Comparison of ENCODE assay signal across 24 cellular contexts in genomic region chr4:94722748-94723147, GRCh38. TPM values are rescaled to one million over a fixed set of nuclear protein-coding genes. Genes with fewer than 3 reads are reported as not detected.
DNase-seq lines count a peak whose midpoint lies in the region; ATAC-seq and TF ChIP-seq lines count a peak whose summit lies in the region.
"Had no signal": no experiment of that assay in that cellular context is flagged by ENCODE, and none has a peak within 500 bp of the region (broad histone marks: within the 10 kb centered on the region; RNA-seq: fewer than 3 reads in every experiment).

No MANE protein-coding gene starts in this region.

- POLR2A ChIA-PET in OCI-LY7 (lab: Charles Lee): interaction anchor here (0.5 kb wide), 1 partner anchor 10 kb away, joined by 3 read pairs; no protein-coding TSS in a partner anchor

- CTCF ChIA-PET in OCI-LY7 (lab: Charles Lee; ENCODE audit: unreplicated experiment): no interaction called here

- no peak overlapping the region for H3K9ac ChIP-seq in KMS-11
- no peak overlapping the region for H3K9ac ChIP-seq in smooth muscle cell (ENCODE audit: low read depth)

- intact Hi-C loops in OCI-LY7 (cut with micrococcal nuclease; ENCODE audit: unreplicated experiment): no loop called here
- intact Hi-C loops in left lung (cut with DNase I): no loop called here

- TF ChIP-seq CTCF in KMS-11 (conservative IDR thresholded peaks at IDR 0.05; ENCODE audit: low read depth, low read length): no peak
- TF ChIP-seq CTCF in OCI-LY7 (conservative IDR thresholded peaks at IDR 0.05; ENCODE audit: low read length): no peak
- no peak for TF ChIP-seq CTCF in left lung (IDR thresholded peaks at IDR 0.05)
- no peak for TF ChIP-seq CTCF in smooth muscle cell (IDR thresholded peaks at IDR 0.05; ENCODE audit: borderline replicate concordance, insufficient read depth, poor library complexity, severe bottlenecking)

- peaks cover 2% of the 10 kb centered on the region for H3K4me1 ChIP-seq in ACC112 (ENCODE audit: control insufficient read depth, insufficient read depth, low read length, unreplicated experiment)
- peaks cover 12% of the 10 kb centered on the region for H3K4me1 ChIP-seq in KMS-11 (ENCODE audit: low read depth, poor library complexity, severe bottlenecking)
- peaks cover 4% of the 10 kb centered on the region for H3K4me1 ChIP-seq in OCI-LY7 (ENCODE audit: insufficient read depth, low read length, poor library complexity, severe bottlenecking)
- H3K4me1 ChIP-seq in left lung: no peaks in the 10 kb centered on the region
- H3K4me1 ChIP-seq in smooth muscle cell (ENCODE audit: low read depth): peaks cover 6% of the 10 kb centered on the region
- H3K4me1 ChIP-seq: ascending aorta, upper lobe of right lung had no signal

- H4K20me1 ChIP-seq in KMS-11 (ENCODE audit: insufficient read depth) (no peaks in the 10 kb centered on the region), OCI-LY7 (ENCODE audit: insufficient read depth, low read length) (no peaks in the 10 kb centered on the region), smooth muscle cell (ENCODE audit: low read depth) (no peaks in the 10 kb centered on the region)

- H2AFZ ChIP-seq in ACC112 (ENCODE audit: low read length, unreplicated experiment): peak overlapping the region; percentile 80
- H2AFZ ChIP-seq in KMS-11 (ENCODE audit: low read depth): no peak overlapping the region
- H2AFZ ChIP-seq in OCI-LY7 (ENCODE audit: low read length): no peak overlapping the region
- H2AFZ ChIP-seq in smooth muscle cell (ENCODE audit: low read depth): no peak overlapping the region
- H2AFZ ChIP-seq: hepatocyte had no signal

- H3K79me2 ChIP-seq in ACC112 (ENCODE audit: control insufficient read depth, insufficient read depth, low read length, unreplicated experiment): no peaks in the 10 kb centered on the region
- no peaks in the 10 kb centered on the region for H3K79me2 ChIP-seq in KMS-11 (ENCODE audit: insufficient read depth, low read depth)
- H3K79me2 ChIP-seq in OCI-LY7 (ENCODE audit: insufficient read depth, low read depth, low read length): no peaks in the 10 kb centered on the region
- no peaks in the 10 kb centered on the region for H3K79me2 ChIP-seq in smooth muscle cell (ENCODE audit: low read depth)
- H3K79me2 ChIP-seq: hepatocyte had no signal

- no peaks in the 10 kb centered on the region for H3K9me2 ChIP-seq in OCI-LY7 (ENCODE audit: insufficient read depth, low read length)

- H3K4me2 ChIP-seq in KMS-11: peak overlapping the region; percentile 22
- H3K4me2 ChIP-seq in OCI-LY7 (ENCODE audit: low read length): no peak overlapping the region
- no peak overlapping the region for H3K4me2 ChIP-seq in smooth muscle cell
- H3K4me2 ChIP-seq: hepatocyte had no signal

- ATAC-seq in GM18858 (IDR thresholded peaks at IDR 0.05; ENCODE audit: unreplicated experiment) (peak; percentile 61), left lung (no peak)
- ATAC-seq: HepG2; natural killer cell; Right ventricle myocardium inferior; stimulated activated naive CD8-positive, alpha-beta T cell treated with anti-CD3 and anti-CD28 coated beads, Interleukin-15, amount 100 ng/mL, for 72 hours; upper lobe of right lung had no signal

- no peaks in the 10 kb centered on the region for H3K9me3 ChIP-seq in OCI-LY7 (ENCODE audit: low read length)
- H3K9me3 ChIP-seq in left lung: peaks cover 0 to 3% of the 10 kb centered on the region in 2 donors
- no peaks in the 10 kb centered on the region for H3K9me3 ChIP-seq in smooth muscle cell (replicated peaks; ENCODE audit: low read depth)
- H3K9me3 ChIP-seq: ascending aorta, upper lobe of right lung had no signal

- no TSS peak for BruUV-seq in OCI-LY7 (replicated peaks; lab: Mats Ljungman, UMichigan)

- no peaks in the 10 kb centered on the region for H3K36me3 ChIP-seq in ACC112 (ENCODE audit: insufficient read depth, low read length)
- H3K36me3 ChIP-seq in KMS-11 (ENCODE audit: insufficient read depth): no peaks in the 10 kb centered on the region
- no peaks in the 10 kb centered on the region for H3K36me3 ChIP-seq in OCI-LY7 (ENCODE audit: insufficient read depth, low read length)
- H3K36me3 ChIP-seq in left lung: no peaks in the 10 kb centered on the region
- H3K36me3 ChIP-seq in smooth muscle cell (ENCODE audit: low read depth): no peaks in the 10 kb centered on the region
- H3K36me3 ChIP-seq: ascending aorta, upper lobe of right lung had no signal

- no peak overlapping the region for H3K27ac ChIP-seq in ACC112 (ENCODE audit: low read depth, low read length)
- H3K27ac ChIP-seq in KMS-11: no peak overlapping the region
- H3K27ac ChIP-seq in OCI-LY7 (ENCODE audit: low read depth, low read length, poor library complexity, severe bottlenecking): no peak overlapping the region
- H3K27ac ChIP-seq in left lung: no peak overlapping the region
- H3K27ac ChIP-seq in smooth muscle cell (ENCODE audit: low read depth): no peak overlapping the region
- H3K27ac ChIP-seq: ascending aorta, hepatocyte, upper lobe of right lung had no signal

- DNase-seq in OCI-LY7 (ENCODE audit: low spot score) (peak; percentile 27), left lung (no peak), NCI-H345 treated with DMSO at 0.1 percent for 48 hours (lab: John Stamatoyannopoulos, UW; ENCODE audit: unreplicated experiment) (no peak), smooth muscle cell (lab: John Stamatoyannopoulos, UW; ENCODE audit: unreplicated experiment) (no peak)
- DNase-seq in activated CD4-positive, alpha-beta T cell treated with anti-CD3 and anti-CD28 coated beads for 48 hours: no peak
- DNase-seq: activated CD4-positive, alpha-beta memory T cell treated with anti-CD3 and anti-CD28 coated beads, Interleukin-2, amount 10 ng/mL, durations not matched to agents 7 days and 5 days; activated naive CD4-positive, alpha-beta T cell treated with anti-CD3 and anti-CD28 coated beads for 36 hours; activated T-cell treated with anti-CD3 and anti-CD28 coated beads, Interleukin-2, amount 50 U/mL, for 24 hours; endodermal cell; natural killer cell; NCI-H1092 treated with DMSO at 0.1 percent for 48 hours; NCI-H2171 treated with DMSO at 0.1 percent for 48 hours; NCI-H774; stimulated activated CD4-positive, alpha-beta T cell treated with anti-CD3 and anti-CD28 coated beads, Interleukin-2, amount 100 ng/mL, for 24 hours; stimulated activated naive CD8-positive, alpha-beta T cell treated with anti-CD3 and anti-CD28 coated beads, Interleukin-15, amount 100 ng/mL, for 72 hours; upper lobe of right lung had no signal

- 81% methylated on average over 2 of the region's 2 CpGs for WGBS in smooth muscle cell (ENCODE audit: low lambda C conversion rate)

- H3K4me3 ChIP-seq in ACC112 (ENCODE audit: low read depth, low read length): no peak overlapping the region
- H3K4me3 ChIP-seq in KMS-11 (IDR thresholded peaks at IDR 0.05; ENCODE audit: insufficient read depth, low read depth, low read length): no peak overlapping the region
- H3K4me3 ChIP-seq in OCI-LY7 (ENCODE audit: low read depth, low read length, poor library complexity, severe bottlenecking): no peak overlapping the region
- H3K4me3 ChIP-seq in left lung: no peak overlapping the region
- H3K4me3 ChIP-seq in smooth muscle cell: no peak overlapping the region
- H3K4me3 ChIP-seq: ascending aorta, hepatocyte, upper lobe of right lung had no signal

- no peaks in the 10 kb centered on the region for H3F3A ChIP-seq in smooth muscle cell (ENCODE audit: low read depth)

- H3K27me3 ChIP-seq in ACC112 (ENCODE audit: insufficient read depth, low read length): no peaks in the 10 kb centered on the region
- no peaks in the 10 kb centered on the region for H3K27me3 ChIP-seq in KMS-11 (ENCODE audit: insufficient read depth, low read depth)
- H3K27me3 ChIP-seq in left lung: no peaks in the 10 kb centered on the region
- H3K27me3 ChIP-seq in smooth muscle cell (ENCODE audit: low read depth): no peaks in the 10 kb centered on the region
- H3K27me3 ChIP-seq: ascending aorta, hepatocyte, upper lobe of right lung had no signal

RNA-seq across cellular contexts. Expression of gene BMPR1B, which starts 35.0 kb away (rescaled TPM):
- total RNA-seq in OCI-LY7 (2014; rRNA removed; shearing (Covaris generic)): not detected in 2 replicates
- total RNA-seq in OCI-LY7 (2022) (not detected in 2 replicates), left lung (1 to 10 TPM in 1 of 2 donors, under 1 TPM in 1; 0.61 to 3.3 TPM), smooth muscle cell (0.13 and 1.2 TPM in 2 replicates)
- 0.03 and 0.24 TPM in 2 replicates for polyA plus RNA-seq in smooth muscle cell
- total RNA-seq: activated CD4-positive, alpha-beta memory T cell treated with anti-CD3 and anti-CD28 coated beads, Interleukin-2, amount 10 ng/mL, durations not matched to agents 7 days and 5 days; T-helper 1 cell treated with Interleukin-12 subunit alpha and Interleukin-12 subunit beta and Interleukin-4 antibody, amounts not matched to agents 30 ng/mL and 1 ng/mL, for 36 hours had no signal
- polyA plus RNA-seq: HepG2 had no signal
